In the genomic region with DNA sequence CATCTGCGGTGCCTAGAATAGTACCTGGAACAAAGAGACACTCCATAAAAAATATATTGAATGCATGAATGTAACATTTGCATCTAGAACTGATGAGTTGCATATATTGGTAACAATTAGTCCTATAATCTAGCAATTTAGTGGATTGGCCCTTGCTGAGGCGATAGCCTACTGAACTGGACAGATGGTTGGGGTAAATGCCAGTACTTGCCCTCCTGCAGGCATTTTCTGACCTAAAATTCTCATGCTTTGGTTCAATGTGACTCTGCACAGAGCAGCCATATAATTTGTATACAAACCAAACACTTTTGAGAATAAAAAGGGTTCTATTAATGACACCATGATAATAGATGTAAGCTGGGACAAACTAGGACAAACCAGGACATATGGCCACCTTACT, we compare ENCODE assay signal across 29 cellular contexts.
"Had no signal": no experiment of that assay in that cellular context is flagged by ENCODE, and none has a peak within 500 bp of the region (broad histone marks: within the 10 kb centered on the region; RNA-seq: fewer than 3 reads in every experiment).

No MANE protein-coding gene starts in this region.

- H3K9me3 Mint-ChIP-seq: naive thymus-derived CD8-positive, alpha-beta T cell; natural killer cell treated with Interleukin-12 subunit alpha and Interleukin-12 subunit beta and Interleukin-15 and Interleukin-18, amount 100 ng/mL, for 72 hours; neural progenitor cell; stimulated activated memory B cell treated with anti-CD40 and anti-IgM and Interleukin-4, amounts not matched to agents 10 μg/mL and 1 μg/mL and 100 μg/mL, for 72 hours; stimulated activated naive CD8-positive, alpha-beta T cell treated with anti-CD3 and anti-CD28 coated beads, Interleukin-15, amount 100 ng/mL, for 72 hours; type B pancreatic cell had no signal

- ATAC-seq: naive thymus-derived CD8-positive, alpha-beta T cell; natural killer cell treated with Interleukin-12 subunit alpha and Interleukin-12 subunit beta and Interleukin-15 and Interleukin-18, amount 100 ng/mL, for 72 hours; psoas muscle; right cardiac atrium; right lobe of liver; stimulated activated naive CD8-positive, alpha-beta T cell treated with anti-CD3 and anti-CD28 coated beads, Interleukin-15, amount 100 ng/mL, for 72 hours; stimulated activated naive CD8-positive, alpha-beta T cell treated with anti-CD3 and anti-CD28 coated beads, Interleukin-15, Interleukin-2, amounts not matched to agents 100 U/mL and 50 U/mL, for 24 hours; upper lobe of right lung had no signal

- H3K36me3 ChIP-seq: neural progenitor cell, ovary, right lobe of liver, sigmoid colon, suprapubic skin, tibial artery, transverse colon, upper lobe of right lung, uterus had no signal

- H3K4me1 ChIP-seq: neural progenitor cell, parathyroid adenoma, psoas muscle, right lobe of liver, sigmoid colon, suprapubic skin, testis, tibial artery, transverse colon, upper lobe of right lung, uterus had no signal

- H3K79me2 ChIP-seq: parathyroid adenoma had no signal

- H3K9me3 ChIP-seq: ovary, psoas muscle, right lobe of liver, sigmoid colon, suprapubic skin, testis, tibial artery, transverse colon, upper lobe of right lung, uterus had no signal

- DNase-seq: naive thymus-derived CD8-positive, alpha-beta T cell; occipital lobe; ovary; posterior cingulate gyrus; psoas muscle; right cardiac atrium; right lobe of liver; sigmoid colon; small intestine; stimulated activated CD4-positive, alpha-beta T cell treated with anti-CD3 and anti-CD28 coated beads, Interleukin-15, amount 100 ng/mL, for 24 hours; stimulated activated CD4-positive, alpha-beta T cell treated with anti-CD3 and anti-CD28 coated beads, Interleukin-2, amount 100 ng/mL, for 24 hours; stimulated activated CD4-positive, alpha-beta T cell treated with anti-CD3 and anti-CD28 coated beads, Interleukin-4, amount 100 ng/mL, for 1 hour; stimulated activated CD4-positive, alpha-beta T cell treated with anti-CD3 and anti-CD28 coated beads, Interleukin-4, amount 100 ng/mL, for 4 hours; stimulated activated CD8-positive, alpha-beta memory T cell treated with anti-CD3 and anti-CD28 coated beads, Interleukin-4, amount 100 ng/mL, for 48 hours; stimulated activated naive CD4-positive, alpha-beta T cell; stimulated activated naive CD8-positive, alpha-beta T cell treated with anti-CD3 and anti-CD28 coated beads, Interleukin-15, amount 100 ng/mL, for 72 hours; stimulated activated naive CD8-positive, alpha-beta T cell treated with anti-CD3 and anti-CD28 coated beads, Interleukin-15, Interleukin-2, amounts not matched to agents 100 U/mL and 50 U/mL, for 24 hours; testis; tibial artery; transverse colon; upper lobe of right lung; uterus had no signal

- H3K27me3 Mint-ChIP-seq: natural killer cell treated with Interleukin-12 subunit alpha and Interleukin-12 subunit beta and Interleukin-15 and Interleukin-18, amount 100 ng/mL, for 72 hours; progenitor cell of endocrine pancreas; stimulated activated memory B cell treated with anti-CD40 and anti-IgM and Interleukin-4, amounts not matched to agents 10 μg/mL and 1 μg/mL and 100 μg/mL, for 72 hours; stimulated activated naive CD8-positive, alpha-beta T cell treated with anti-CD3 and anti-CD28 coated beads, Interleukin-15, amount 100 ng/mL, for 72 hours; type B pancreatic cell had no signal

- H3K27me3 ChIP-seq: neural progenitor cell, ovary, right lobe of liver, sigmoid colon, suprapubic skin, testis, tibial artery, transverse colon, upper lobe of right lung, uterus had no signal

- H3K4me3 Mint-ChIP-seq: naive thymus-derived CD8-positive, alpha-beta T cell; natural killer cell treated with Interleukin-12 subunit alpha and Interleukin-12 subunit beta and Interleukin-15 and Interleukin-18, amount 100 ng/mL, for 72 hours; neural progenitor cell; stimulated activated memory B cell treated with anti-CD40 and anti-IgM and Interleukin-4, amounts not matched to agents 10 μg/mL and 1 μg/mL and 100 μg/mL, for 72 hours; stimulated activated naive CD8-positive, alpha-beta T cell treated with anti-CD3 and anti-CD28 coated beads, Interleukin-15, amount 100 ng/mL, for 72 hours; type B pancreatic cell had no signal

- H2AFZ ChIP-seq: parathyroid adenoma had no signal

- H3K27ac Mint-ChIP-seq: naive thymus-derived CD8-positive, alpha-beta T cell; natural killer cell treated with Interleukin-12 subunit alpha and Interleukin-12 subunit beta and Interleukin-15 and Interleukin-18, amount 100 ng/mL, for 72 hours; neural progenitor cell; progenitor cell of endocrine pancreas; stimulated activated memory B cell treated with anti-CD40 and anti-IgM and Interleukin-4, amounts not matched to agents 10 μg/mL and 1 μg/mL and 100 μg/mL, for 72 hours; stimulated activated naive CD8-positive, alpha-beta T cell treated with anti-CD3 and anti-CD28 coated beads, Interleukin-15, amount 100 ng/mL, for 72 hours; type B pancreatic cell had no signal

- H3K4me1 Mint-ChIP-seq: naive thymus-derived CD8-positive, alpha-beta T cell; neural progenitor cell; stimulated activated memory B cell treated with anti-CD40 and anti-IgM and Interleukin-4, amounts not matched to agents 10 μg/mL and 1 μg/mL and 100 μg/mL, for 72 hours; stimulated activated naive CD8-positive, alpha-beta T cell treated with anti-CD3 and anti-CD28 coated beads, Interleukin-15, amount 100 ng/mL, for 72 hours had no signal

- H3K4me2 ChIP-seq: neural progenitor cell had no signal

- H3K9ac ChIP-seq: neural progenitor cell, parathyroid adenoma had no signal

- H3K36me3 Mint-ChIP-seq: naive thymus-derived CD8-positive, alpha-beta T cell; natural killer cell treated with Interleukin-12 subunit alpha and Interleukin-12 subunit beta and Interleukin-15 and Interleukin-18, amount 100 ng/mL, for 72 hours; neural progenitor cell; stimulated activated memory B cell treated with anti-CD40 and anti-IgM and Interleukin-4, amounts not matched to agents 10 μg/mL and 1 μg/mL and 100 μg/mL, for 72 hours; type B pancreatic cell had no signal

- H3K4me3 ChIP-seq: neural progenitor cell, ovary, psoas muscle, right lobe of liver, sigmoid colon, suprapubic skin, testis, tibial artery, transverse colon, upper lobe of right lung, uterus had no signal

- H3K27ac ChIP-seq: neural progenitor cell, ovary, parathyroid adenoma, psoas muscle, right lobe of liver, sigmoid colon, suprapubic skin, testis, tibial artery, transverse colon, upper lobe of right lung, uterus had no signal
